ENCODE assay signal across 1 cellular context in genomic region chr1:194952171-194952570, GRCh38.
TF ChIP-seq lines count a peak whose summit lies in the region.

No MANE protein-coding gene starts in this region.

TF ChIP-seq in HepG2, 621 proteins besides CTCF, POLR2A, EP300 and RAD21 (continued from another document):
- TF ChIP-seq THAP9 (CRISPR knock-in tag; IDR thresholded peaks at IDR 0.05; ENCODE audit: borderline replicate concordance) (no peak), TAF15 (IDR thresholded peaks at IDR 0.05; ENCODE audit: low read depth, low read length, poor library complexity, severe bottlenecking) (no peak), HOXA3 (CRISPR knock-in tag; IDR thresholded peaks at IDR 0.05) (no peak), RARA (CRISPR knock-in tag; IDR thresholded peaks at IDR 0.05) (no peak), ATF3 (CRISPR knock-in tag; IDR thresholded peaks at IDR 0.05) (no peak), SNAPC2 (CRISPR knock-in tag; IDR thresholded peaks at IDR 0.05) (no peak), PBX2 (CRISPR knock-in tag; IDR thresholded peaks at IDR 0.05) (no peak), MYPOP (CRISPR knock-in tag; IDR thresholded peaks at IDR 0.05) (no peak), KAT7 (CRISPR knock-in tag; IDR thresholded peaks at IDR 0.05; ENCODE audit: borderline replicate concordance) (no peak), ETV5 (CRISPR knock-in tag; IDR thresholded peaks at IDR 0.05; ENCODE audit: borderline replicate concordance) (no peak)
TF ChIP-seq in HepG2: peak in this region for 0.
